In the genomic region with DNA sequence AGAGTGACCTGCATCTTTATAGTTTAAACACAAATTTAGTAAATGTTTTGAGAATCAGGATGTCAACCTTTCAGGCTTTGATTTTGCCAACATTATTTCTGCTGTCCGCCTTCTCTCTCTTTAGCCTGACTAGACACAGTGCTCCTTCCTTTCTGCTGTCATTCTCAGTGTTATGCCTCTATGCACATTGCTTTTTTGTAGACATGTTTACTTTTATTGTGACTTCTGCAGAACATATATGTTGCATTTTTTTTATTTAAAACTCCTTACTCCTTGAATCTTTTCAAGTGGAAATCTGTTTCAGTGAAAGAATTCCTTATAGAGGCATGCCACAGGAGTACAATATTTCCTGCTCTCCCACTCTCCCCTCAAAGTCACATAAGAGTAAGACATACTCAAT, we compare ENCODE assay signal across 14 cellular contexts.
A peak's percentile ranks its signal among the peaks of the same experiment; 100 is the strongest.
DNase-seq lines count a peak whose midpoint lies in the region; ATAC-seq and TF ChIP-seq lines count a peak whose summit lies in the region.
"Had no signal": no experiment of that assay in that cellular context is flagged by ENCODE, and none has a peak within 500 bp of the region (broad histone marks: within the 10 kb centered on the region; RNA-seq: fewer than 3 reads in every experiment).

No MANE protein-coding gene starts in this region.

- H3K4me3 ChIP-seq in gastroesophageal sphincter (no peak overlapping the region), transverse colon (no peak overlapping the region), neuronal stem cell (ENCODE audit: low read length in 2 of 2) (no peak overlapping the region)
- H3K4me3 ChIP-seq: A549 had no signal

- intact Hi-C loops in transverse colon (cut with DNase I; ENCODE audit: low total_unique reads), result loop anchor here (10.0 kb wide), 1 partner anchor 65 kb away; the partner anchor contains the start of gene LAMA4

- H4K91ac ChIP-seq in neuronal stem cell (ENCODE audit: low read depth, low read length, poor library complexity), result no peak overlapping the region

- no peak overlapping the region for H4K8ac ChIP-seq in neuronal stem cell (ENCODE audit: low read depth, low read length)

- H3K27me3 Mint-ChIP-seq in brain (no peaks in the 10 kb centered on the region), nephron progenitor cell (ENCODE audit: low read depth, poor library complexity) (peaks cover 7% of the 10 kb centered on the region)

- 0 to 55% methylated on average over 1 of the region's 1 CpG for whole genome bisulfite sequencing in gastroesophageal sphincter (ENCODE audit: low coverage in 1 of 2), 2 donors
- 75 to 85% methylated on average over 1 of the region's 1 CpG for WGBS in transverse colon (ENCODE audit: low coverage in 1 of 2), 2 donors
- WGBS in neuronal stem cell (ENCODE audit: extremely low coverage in 2 of 2, insufficient read length in 2 of 2, insufficient replicate concordance in 1 of 2), 2 donors, result no CpG with 5 or more reads among the region's 1 CpG

- H3K4me3 Mint-ChIP-seq in brain, result peak overlapping the region in 1 of 5 experiments; percentile 2
- no peak overlapping the region for H3K4me3 Mint-ChIP-seq in nephron progenitor cell
- H3K4me3 Mint-ChIP-seq: CD4-positive, alpha-beta memory T cell had no signal

- H3K4me1 Mint-ChIP-seq in brain, result peaks cover 58% of the 10 kb centered on the region
- peaks cover 77% of the 10 kb centered on the region for H3K4me1 Mint-ChIP-seq in nephron progenitor cell

- H3K27ac Mint-ChIP-seq in brain (peak overlapping the region in 3 of 5 experiments; percentile 22 to 94 (median 63)), nephron progenitor cell (peak overlapping the region; percentile 83)
- H3K27ac Mint-ChIP-seq: CD4-positive, alpha-beta memory T cell had no signal

- in situ Hi-C loops in transverse colon (cut with MboI; ENCODE audit: low pct_ligation_motif_present in 1 of 4, low pct_unique_long_range_greater_than_20kb in 1 of 4, low sequenced_read_pairs in 3 of 4), result loop anchor here in 2 of 4 donors (25.0 kb wide), 1 partner anchor 1722 kb away; no protein-coding TSS in a partner anchor

- TF ChIP-seq EP300 in gastroesophageal sphincter (IDR thresholded peaks at IDR 0.05), result no peak
- no peak for TF ChIP-seq EP300 in transverse colon (IDR thresholded peaks at IDR 0.05; ENCODE audit: low read depth)

- H3K4me2 ChIP-seq in neuronal stem cell (ENCODE audit: insufficient read depth, low read length, poor library complexity, severe bottlenecking), result no peak overlapping the region
- H3K4me2 ChIP-seq: A549 had no signal

- H3K36me3 Mint-ChIP-seq in brain (peaks cover 37% of the 10 kb centered on the region), nephron progenitor cell (ENCODE audit: low read depth) (peaks cover 18% of the 10 kb centered on the region)
- H3K36me3 Mint-ChIP-seq: CD4-positive, alpha-beta memory T cell had no signal

- no peak overlapping the region for H2BK15ac ChIP-seq in neuronal stem cell (ENCODE audit: low read length)

- no peak for TF ChIP-seq POLR2A in gastroesophageal sphincter (IDR thresholded peaks at IDR 0.05)
- no peak for TF ChIP-seq POLR2A in transverse colon (IDR thresholded peaks at IDR 0.05)

- no peak overlapping the region for H2BK12ac ChIP-seq in neuronal stem cell (ENCODE audit: low read length)

- no peak overlapping the region for H3K9ac ChIP-seq in neuronal stem cell (ENCODE audit: low read depth, low read length, poor library complexity)

- no peak overlapping the region for H2AFZ ChIP-seq in neuronal stem cell (ENCODE audit: low read length)

- no peak overlapping the region for H3K23ac ChIP-seq in neuronal stem cell (ENCODE audit: low read depth, low read length, poor library complexity)

- H3K4ac ChIP-seq in neuronal stem cell (ENCODE audit: low read length), result no peak overlapping the region

- no peak overlapping the region for H2BK5ac ChIP-seq in neuronal stem cell (ENCODE audit: low read length)

- H3K27ac ChIP-seq in gastroesophageal sphincter (peak overlapping the region; percentile 5 to 78 (median 72)), transverse colon (peak overlapping the region in 3 of 4 donors; percentile 23 to 48 (median 35)), neuronal stem cell (replicated peaks; ENCODE audit: low read length) (no peak overlapping the region)
- H3K27ac ChIP-seq: A549, C4-2B had no signal

- DNase-seq in nephron progenitor cell, result no peak
- no peak for DNase-seq in transverse colon
- DNase-seq in neuronal stem cell (ENCODE audit: low spot score), result no peak
- DNase-seq: BE2C; CD4-positive, alpha-beta memory T cell; DND-41; GDM1 had no signal

- H3K9me3 Mint-ChIP-seq in brain (no peaks in the 10 kb centered on the region), nephron progenitor cell (no peaks in the 10 kb centered on the region)
- H3K9me3 Mint-ChIP-seq: CD4-positive, alpha-beta memory T cell had no signal

- H3K36me3 ChIP-seq in gastroesophageal sphincter (peaks cover 2 to 72% of the 10 kb centered on the region in 2 donors), transverse colon (no peaks in the 10 kb centered on the region), neuronal stem cell (replicated peaks in 1 of 2; ENCODE audit: control insufficient read depth in 2 of 2, insufficient read depth in 2 of 2, low read length in 2 of 2) (no peaks in the 10 kb centered on the region)
- H3K36me3 ChIP-seq: BE2C had no signal

- H3K27me3 ChIP-seq in gastroesophageal sphincter (no peaks in the 10 kb centered on the region), transverse colon (no peaks in the 10 kb centered on the region), neuronal stem cell (ENCODE audit: control insufficient read depth in 3 of 3, insufficient read depth in 3 of 3, low read depth in 1 of 3, low read length in 3 of 3) (no peaks in the 10 kb centered on the region)
- H3K27me3 ChIP-seq: BE2C had no signal

- no peak overlapping the region for H3K18ac ChIP-seq in neuronal stem cell (ENCODE audit: low read length)

- H2BK120ac ChIP-seq in neuronal stem cell (ENCODE audit: low read depth, low read length), result no peak overlapping the region

- H3K4me1 ChIP-seq in gastroesophageal sphincter, result peaks cover 12 to 77% (median 22%) of the 10 kb centered on the region in 3 donors
- H3K4me1 ChIP-seq in transverse colon, result peaks cover 0 to 7% (median 0%) of the 10 kb centered on the region in 4 donors
- H3K4me1 ChIP-seq in neuronal stem cell (ENCODE audit: control insufficient read depth in 2 of 2, insufficient read depth in 1 of 2, low read depth in 1 of 2, low read length in 2 of 2), result peaks cover 2 to 4% of the 10 kb centered on the region in 2 donors
- H3K4me1 ChIP-seq: A549 had no signal

- ATAC-seq in gastroesophageal sphincter (no peak), GM21576 (IDR thresholded peaks at IDR 0.05; ENCODE audit: unreplicated experiment) (no peak), HG03432 (IDR thresholded peaks at IDR 0.05; ENCODE audit: unreplicated experiment) (no peak)
- ATAC-seq: A549, HCT116 had no signal

- H2AK5ac ChIP-seq in neuronal stem cell (ENCODE audit: low read depth, low read length), result no peak overlapping the region

- H3K79me1 ChIP-seq in neuronal stem cell (ENCODE audit: low read depth, low read length), result no peaks in the 10 kb centered on the region

- H3K14ac ChIP-seq in neuronal stem cell (ENCODE audit: low read length), result no peak overlapping the region

- TF ChIP-seq CTCF in brain (conservative IDR thresholded peaks at IDR 0.05), result no peak
- TF ChIP-seq CTCF in gastroesophageal sphincter (IDR thresholded peaks at IDR 0.05), result no peak
- TF ChIP-seq CTCF in nephron progenitor cell (IDR thresholded peaks at IDR 0.05), result no peak
- TF ChIP-seq CTCF in transverse colon (IDR thresholded peaks at IDR 0.05), result no peak

- H3K9me3 ChIP-seq in gastroesophageal sphincter (no peaks in the 10 kb centered on the region), transverse colon (no peaks in the 10 kb centered on the region), neuronal stem cell (replicated peaks in 1 of 2; ENCODE audit: control insufficient read depth in 2 of 2, insufficient read depth in 1 of 2, low read depth in 1 of 2, low read length in 2 of 2) (no peaks in the 10 kb centered on the region)
- H3K9me3 ChIP-seq: A549, BE2C had no signal
